In the genomic region with DNA sequence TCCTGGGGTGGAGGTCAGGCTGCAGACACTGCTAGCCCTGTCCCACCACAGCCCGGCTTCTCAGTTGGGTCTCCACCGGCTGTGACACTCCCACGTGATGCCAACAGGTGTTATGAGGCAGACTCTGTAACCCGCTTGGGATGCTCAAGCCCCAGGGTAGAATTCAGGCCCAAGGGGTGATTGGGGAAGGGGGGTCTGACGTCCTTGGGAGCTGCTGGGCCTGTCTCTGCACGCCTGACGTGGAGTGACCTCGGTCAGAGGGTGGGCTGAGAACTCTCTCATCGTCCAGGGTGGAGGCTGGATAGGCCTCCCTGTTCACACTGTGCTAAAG, we compare ENCODE assay signal across 2 cellular contexts.
TF ChIP-seq lines count a peak whose summit lies in the region.

No MANE protein-coding gene starts in this region.

TF ChIP-seq in HEK293, 187 proteins besides CTCF, POLR2A, EP300 and RAD21:
- TF ChIP-seq ZIC2 (tag by site-specific recombination; IDR thresholded peaks at IDR 0.05) (peak; percentile 87), GLIS1 (tag by site-specific recombination; IDR thresholded peaks at IDR 0.05) (peak; percentile 43), SCRT1 (tag by site-specific recombination; IDR thresholded peaks at IDR 0.05; ENCODE audit: borderline replicate concordance) (peak; percentile 79; the same call in 1 of the 2 replicates), ZNF274 (IDR thresholded peaks at IDR 0.05; ENCODE audit: low read length) (no peak), ZNF274 (tag by site-specific recombination; IDR thresholded peaks at IDR 0.05; ENCODE audit: borderline replicate concordance) (no peak), SCRT2 (tag by site-specific recombination; IDR thresholded peaks at IDR 0.05) (peak; percentile 95)

TF ChIP-seq in H1, 55 proteins besides CTCF, POLR2A, EP300 and RAD21:
- TF ChIP-seq SP2 (IDR thresholded peaks at IDR 0.05; ENCODE audit: low read length) = no peak
- TF ChIP-seq GTF2F1 (IDR thresholded peaks at IDR 0.05; ENCODE audit: borderline replicate concordance, low read depth, low read length) = no peak
- TF ChIP-seq, protein P1, sequence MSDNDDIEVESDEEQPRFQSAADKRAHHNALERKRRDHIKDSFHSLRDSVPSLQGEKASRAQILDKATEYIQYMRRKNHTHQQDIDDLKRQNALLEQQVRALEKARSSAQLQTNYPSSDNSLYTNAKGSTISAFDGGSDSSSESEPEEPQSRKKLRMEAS (IDR thresholded peaks at IDR 0.05) = no peak
- no peak for TF ChIP-seq MAFK (IDR thresholded peaks at IDR 0.05; ENCODE audit: low read depth, low read length)
- TF ChIP-seq POU5F1 (IDR thresholded peaks at IDR 0.05; ENCODE audit: low read depth, low read length) = no peak
- TF ChIP-seq NRF1 (IDR thresholded peaks at IDR 0.05; ENCODE audit: low read depth, low read length) = no peak
- TF ChIP-seq RXRA (IDR thresholded peaks at IDR 0.05; ENCODE audit: insufficient read depth, low read depth, low read length) = no peak
- no peak for TF ChIP-seq KDM4A (IDR thresholded peaks at IDR 0.05; ENCODE audit: low read depth, low read length, severe bottlenecking)
- no peak for TF ChIP-seq BCL11A (IDR thresholded peaks at IDR 0.05; ENCODE audit: low read depth in 2 of 2, low read length in 2 of 2)
- no peak for TF ChIP-seq TEAD4 (IDR thresholded peaks at IDR 0.05; ENCODE audit: low read depth, low read length)
